8 cellular contexts compared by ENCODE assay signal in the genomic region with DNA sequence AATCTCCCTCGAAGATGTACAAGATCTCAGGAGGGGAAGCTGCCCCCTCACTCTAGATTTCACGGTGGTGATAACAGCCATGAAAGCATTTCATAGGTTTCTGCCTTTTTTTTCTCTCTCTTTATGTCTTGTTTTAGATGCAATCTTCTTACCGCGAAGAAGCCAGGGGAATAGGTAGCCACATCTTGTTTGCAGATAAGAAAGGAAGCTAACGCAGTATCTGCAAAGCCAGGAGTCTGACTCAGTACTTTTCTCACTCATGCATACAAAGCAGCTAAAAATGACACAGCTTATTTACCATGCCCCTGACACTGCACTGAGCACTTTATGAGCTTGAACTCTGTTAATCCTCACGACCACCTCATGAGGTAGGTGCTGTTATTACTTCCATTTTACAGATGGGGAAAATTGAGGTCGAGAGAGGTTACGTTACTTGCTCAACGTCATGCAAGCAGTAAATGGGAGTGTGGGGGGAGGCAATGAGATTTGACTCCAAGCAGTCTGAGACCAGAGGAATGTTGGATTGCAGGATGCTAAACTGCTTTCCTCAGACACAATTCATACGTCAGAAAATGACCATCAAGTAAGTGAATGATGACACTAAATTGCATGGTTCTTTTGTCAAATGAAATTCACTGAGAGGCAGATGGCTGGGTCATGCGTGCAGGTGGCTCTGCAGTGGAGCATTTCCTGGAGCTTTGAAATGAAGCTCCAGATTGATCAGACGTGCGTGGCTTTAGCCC. TPM values are rescaled to one million over a fixed set of nuclear protein-coding genes. Genes with fewer than 3 reads are reported as not detected.
DNase-seq lines count a peak whose midpoint lies in the region; ATAC-seq and TF ChIP-seq lines count a peak whose summit lies in the region.

No MANE protein-coding gene starts in this region.

- no peaks in the 10 kb centered on the region for H3K9me3 Mint-ChIP-seq in T-helper 1 cell treated with Interleukin-12 subunit alpha and Interleukin-12 subunit beta and Interleukin-4 antibody, amounts not matched to agents 30 μg/mL and 1 μg/mL, for 36 hours

- H3K27me3 ChIP-seq in esophagus muscularis mucosa (no peaks in the 10 kb centered on the region), gastrocnemius medialis (no peaks in the 10 kb centered on the region)

- H3K4me3 Mint-ChIP-seq in T-helper 1 cell treated with Interleukin-12 subunit alpha and Interleukin-12 subunit beta and Interleukin-4 antibody, amounts not matched to agents 30 μg/mL and 1 μg/mL, for 36 hours = peak overlapping the region; percentile 88

- TF ChIP-seq CTCF in esophagus muscularis mucosa (IDR thresholded peaks at IDR 0.05) = no peak
- TF ChIP-seq CTCF in gastrocnemius medialis (IDR thresholded peaks at IDR 0.05 in 4 of 5, conservative IDR thresholded peaks at IDR 0.05 in 1 of 5) = no peak

- H3K27me3 Mint-ChIP-seq in T-helper 1 cell treated with Interleukin-12 subunit alpha and Interleukin-12 subunit beta and Interleukin-4 antibody, amounts not matched to agents 30 μg/mL and 1 μg/mL, for 36 hours (ENCODE audit: low read depth) = no peaks in the 10 kb centered on the region

- intact Hi-C loops in esophagus muscularis mucosa (cut with DNase I) = no loop called here
- intact Hi-C loops in gastrocnemius medialis (cut with DNase I; ENCODE audit: low total_unique reads) = loop anchor here (5.0 to 10.0 kb wide), 2 partner anchors 90 to 432 kb away; a partner anchor contains a TSS

- WGBS in esophagus muscularis mucosa = 15% methylated on average over 13 of the region's 13 CpGs

- TF ChIP-seq POLR2A in esophagus muscularis mucosa (IDR thresholded peaks at IDR 0.05; ENCODE audit: low read depth) (no peak), gastrocnemius medialis (IDR thresholded peaks at IDR 0.05) (no peak)

- H3K4me3 ChIP-seq in esophagus muscularis mucosa = peak overlapping the region; percentile 82 to 94 (median 86)
- peak overlapping the region; percentile 85 to 96 (median 90) for H3K4me3 ChIP-seq in gastrocnemius medialis

- peak; percentile 55 for DNase-seq in activated naive CD4-positive, alpha-beta T cell treated with Interleukin-2 at 50 U/mL for 16 hours
- DNase-seq in activated naive CD4-positive, alpha-beta T cell treated with anti-CD3 and anti-CD28 coated beads, Interleukin-2, amount 50 U/mL, for 16 hours = no peak
- DNase-seq in esophagus muscularis mucosa (ENCODE audit: extremely low spot score) (no peak), gastrocnemius medialis (no peak), NCI-H524 (lab: John Stamatoyannopoulos, UW) (no peak), G401 (ENCODE audit: low spot score) (no peak)

- H3K36me3 ChIP-seq in esophagus muscularis mucosa = peaks cover 5 to 52% (median 13%) of the 10 kb centered on the region in 4 donors
- H3K36me3 ChIP-seq in gastrocnemius medialis = peaks cover 0 to 12% of the 10 kb centered on the region in 2 donors

- peaks cover 57% of the 10 kb centered on the region for H3K4me1 Mint-ChIP-seq in T-helper 1 cell treated with Interleukin-12 subunit alpha and Interleukin-12 subunit beta and Interleukin-4 antibody, amounts not matched to agents 30 μg/mL and 1 μg/mL, for 36 hours (ENCODE audit: low read depth)

- in situ Hi-C loops in gastrocnemius medialis (cut with MboI; ENCODE audit: low sequenced_read_pairs in 4 of 4) (no loop called here), G401 (cut with HindIII; ENCODE audit: low sequenced_read_pairs) (no loop called here)

- H3K27ac Mint-ChIP-seq in T-helper 1 cell treated with Interleukin-12 subunit alpha and Interleukin-12 subunit beta and Interleukin-4 antibody, amounts not matched to agents 30 μg/mL and 1 μg/mL, for 36 hours = peak overlapping the region; percentile 94

- H3K27ac ChIP-seq in esophagus muscularis mucosa (replicated peaks in 1 of 4) = peak overlapping the region; percentile 97 to 100 (median 99)
- peak overlapping the region; percentile 94 to 98 (median 97) for H3K27ac ChIP-seq in gastrocnemius medialis

- H3K4me1 ChIP-seq in esophagus muscularis mucosa (peaks cover 59 to 80% (median 75%) of the 10 kb centered on the region in 4 donors), gastrocnemius medialis (peaks cover 55 to 73% of the 10 kb centered on the region in 2 donors)

- no peak for TF ChIP-seq EP300 in esophagus muscularis mucosa (IDR thresholded peaks at IDR 0.05)

- H3K36me3 Mint-ChIP-seq in T-helper 1 cell treated with Interleukin-12 subunit alpha and Interleukin-12 subunit beta and Interleukin-4 antibody, amounts not matched to agents 30 μg/mL and 1 μg/mL, for 36 hours (ENCODE audit: low read depth) = peaks cover 57% of the 10 kb centered on the region

- ATAC-seq in gastrocnemius medialis = no peak
- ATAC-seq in HG03442 (IDR thresholded peaks at IDR 0.05; ENCODE audit: unreplicated experiment) = no peak

- H3K9me3 ChIP-seq in esophagus muscularis mucosa (no peaks in the 10 kb centered on the region), gastrocnemius medialis (no peaks in the 10 kb centered on the region)

RNA-seq across cellular contexts. Expression of a gene that starts 3.2 kb away (rescaled TPM):
- total RNA-seq in esophagus muscularis mucosa (10 to 100 TPM; 18.7 to 74.2 (median 24.1) TPM), gastrocnemius medialis (1 to 10 TPM; 3.2 to 5.3 (median 4.2) TPM)
- 6.1 and 10.7 TPM in 2 replicates for total RNA-seq in G401 (2014; rRNA removed; shearing (Covaris generic))
